Comparison of ENCODE assay signal across 8 cellular contexts in genomic region chr2:75464348-75464946, GRCh38.
DNase-seq lines count a peak whose midpoint lies in the region; ATAC-seq and TF ChIP-seq lines count a peak whose summit lies in the region.

No MANE protein-coding gene starts in this region.

- no TSS peak for BruUV-seq in OCI-LY7 (replicated peaks; lab: Mats Ljungman, UMichigan)

- TF ChIP-seq EP300 in tibial nerve (IDR thresholded peaks at IDR 0.05) (no peak), stomach (IDR thresholded peaks at IDR 0.05) (no peak)

- WGBS in tibial nerve, 2 donors: 49 to 51% methylated on average over 4 of the region's 4 CpGs
- 37 to 47% (median 40%) methylated on average over 4 of the region's 4 CpGs for WGBS in stomach, 5 donors

- TF ChIP-seq CTCF in 22Rv1 (IDR thresholded peaks at IDR 0.05): peak; percentile 81
- TF ChIP-seq CTCF in OCI-LY7 (conservative IDR thresholded peaks at IDR 0.05; ENCODE audit: low read length): peak; percentile 78
- peak; percentile 34 to 54 (median 40) for TF ChIP-seq CTCF in tibial nerve (IDR thresholded peaks at IDR 0.05)
- peak in 3 of 7 experiments; percentile 27 to 42 (median 40) for TF ChIP-seq CTCF in stomach (IDR thresholded peaks at IDR 0.05)

- ATAC-seq in GM18520 (IDR thresholded peaks at IDR 0.05; ENCODE audit: unreplicated experiment): peak; percentile 44

- H3K79me2 ChIP-seq in OCI-LY7 (ENCODE audit: insufficient read depth, low read depth, low read length): no peaks in the 10 kb centered on the region

- no peak overlapping the region for H2AFZ ChIP-seq in OCI-LY7 (ENCODE audit: low read length)

- no peaks in the 10 kb centered on the region for H4K20me1 ChIP-seq in OCI-LY7 (ENCODE audit: insufficient read depth, low read length)

- intact Hi-C loops in OCI-LY7 (cut with micrococcal nuclease; ENCODE audit: unreplicated experiment) (loop anchor here (10.0 kb wide), 1 partner anchor 140 kb away; no protein-coding TSS in a partner anchor), stomach (cut with DNase I; ENCODE audit: low total_unique reads) (no loop called here)

- no peak overlapping the region for H3K4me2 ChIP-seq in OCI-LY7 (ENCODE audit: low read length)

- CTCF ChIA-PET in OCI-LY7 (lab: Charles Lee; ENCODE audit: unreplicated experiment): no interaction called here

- H3K4me3 ChIP-seq in OCI-LY7 (ENCODE audit: low read depth, low read length, poor library complexity, severe bottlenecking) (no peak overlapping the region), tibial nerve (no peak overlapping the region), stomach (no peak overlapping the region)

- H3K9me3 ChIP-seq in OCI-LY7 (ENCODE audit: low read length): no peaks in the 10 kb centered on the region
- H3K9me3 ChIP-seq in tibial nerve: no peaks in the 10 kb centered on the region
- H3K9me3 ChIP-seq in stomach: no peaks in the 10 kb centered on the region

- no peaks in the 10 kb centered on the region for H3K4me1 ChIP-seq in OCI-LY7 (ENCODE audit: insufficient read depth, low read length, poor library complexity, severe bottlenecking)
- H3K4me1 ChIP-seq in tibial nerve: no peaks in the 10 kb centered on the region
- H3K4me1 ChIP-seq in stomach: no peaks in the 10 kb centered on the region

- H3K27me3 ChIP-seq in tibial nerve: no peaks in the 10 kb centered on the region
- H3K27me3 ChIP-seq in stomach: peaks cover 0 to 12% (median 0%) of the 10 kb centered on the region in 3 donors

- DNase-seq in OCI-LY7 (ENCODE audit: low spot score): peak; percentile 5
- peak; percentile 22 for DNase-seq in fibroblast of the conjunctiva (ENCODE audit: low read depth)
- DNase-seq in tibial nerve (ENCODE audit: low spot score in 2 of 2): peak in 1 of 2 donors; percentile 6
- DNase-seq in epidermal melanocyte (ENCODE audit: insufficient read length, low spot score): no peak
- no peak for DNase-seq in stomach
- DNase-seq in NK-92 treated with Interleukin-12 subunit alpha and Interleukin-12 subunit beta, amount 100 ng/mL, for 24 hours (lab: John Stamatoyannopoulos, UW): no peak

- POLR2A ChIA-PET in OCI-LY7 (lab: Charles Lee): no interaction called here

- H3K27ac ChIP-seq in 22Rv1: no peak overlapping the region
- H3K27ac ChIP-seq in OCI-LY7 (ENCODE audit: low read depth, low read length, poor library complexity, severe bottlenecking): no peak overlapping the region
- H3K27ac ChIP-seq in tibial nerve: no peak overlapping the region
- no peak overlapping the region for H3K27ac ChIP-seq in stomach

- no peaks in the 10 kb centered on the region for H3K9me2 ChIP-seq in OCI-LY7 (ENCODE audit: insufficient read depth, low read length)

- H3K36me3 ChIP-seq in OCI-LY7 (ENCODE audit: insufficient read depth, low read length): no peaks in the 10 kb centered on the region
- H3K36me3 ChIP-seq in tibial nerve: no peaks in the 10 kb centered on the region
- no peaks in the 10 kb centered on the region for H3K36me3 ChIP-seq in stomach

- TF ChIP-seq POLR2A in tibial nerve (IDR thresholded peaks at IDR 0.05) (no peak), stomach (IDR thresholded peaks at IDR 0.05) (no peak)

Comparison
In these comparisons a context has a peak if more than half of its experiments do, and no peak if none do; other contexts are left out.
1. DNase-seq: peak in OCI-LY7 (single experiment) and fibroblast of the conjunctiva (single experiment); none in epidermal melanocyte (single experiment), stomach (single experiment) and NK-92 treated with Interleukin-12 subunit alpha and Interleukin-12 subunit beta, amount 100 ng/mL, for 24 hours (single experiment).